ENCODE assay signal across 10 cellular contexts in genomic region chr20:31684153-31685003, GRCh38. TPM values are rescaled to one million over a fixed set of nuclear protein-coding genes. Genes with fewer than 3 reads are reported as not detected.
DNase-seq lines count a peak whose midpoint lies in the region; ATAC-seq, FAIRE-seq and TF ChIP-seq lines count a peak whose summit lies in the region.
"Had no signal": no experiment of that assay in that cellular context is flagged by ENCODE, and none has a peak within 500 bp of the region (broad histone marks: within the 10 kb centered on the region; RNA-seq: fewer than 3 reads in every experiment).

No MANE protein-coding gene starts in this region.

- peak overlapping the region; percentile 40 to 96 (median 91); a peak in 21 of 22 replicates for H3K27ac ChIP-seq in BLaER1 treated with 17β-estradiol and CSF1 and Interleukin-3, amounts not matched to agents 10 nM and 100 nM

- no peak for TF ChIP-seq CTCF in epithelial cell of proximal tubule (conservative IDR thresholded peaks at IDR 0.05; ENCODE audit: low read depth, low read length)

- ATAC-seq in HG03571 (IDR thresholded peaks at IDR 0.05; ENCODE audit: unreplicated experiment) (no peak), HG03521 (IDR thresholded peaks at IDR 0.05; ENCODE audit: unreplicated experiment) (no peak)

- peaks cover 0 to 64% (median 0%) of the 10 kb centered on the region in 11 experiments; a peak in 2 of 22 replicates for H4K20me1 ChIP-seq in BLaER1 treated with 17β-estradiol and CSF1 and Interleukin-3, amounts not matched to agents 10 nM and 100 nM

- H3K36me3 ChIP-seq in BLaER1 treated with 17β-estradiol and CSF1 and Interleukin-3, amounts not matched to agents 10 nM and 100 nM = peaks cover 11 to 49% (median 28%) of the 10 kb centered on the region in 11 experiments; a peak in 18 of 22 replicates

- no peaks in the 10 kb centered on the region for H3K27me3 ChIP-seq in BLaER1 treated with 17β-estradiol and CSF1 and Interleukin-3, amounts not matched to agents 10 nM and 100 nM

- H3K4me3 ChIP-seq in BLaER1 treated with 17β-estradiol and CSF1 and Interleukin-3, amounts not matched to agents 10 nM and 100 nM = peak overlapping the region in 7 of 10 experiments; percentile 22 to 60 (median 46); a peak in 13 of 20 replicates
- H3K4me3 ChIP-seq in epithelial cell of proximal tubule (ENCODE audit: low read depth, low read length) = no peak overlapping the region

- H3K9me3 ChIP-seq in BLaER1 treated with 17β-estradiol and CSF1 and Interleukin-3, amounts not matched to agents 10 nM and 100 nM (replicated peaks in 1 of 11) = no peaks in the 10 kb centered on the region

- H3K9ac ChIP-seq in BLaER1 treated with 17β-estradiol and CSF1 and Interleukin-3, amounts not matched to agents 10 nM and 100 nM = peak overlapping the region; percentile 37 to 89 (median 78); a peak in 20 of 22 replicates

- no peak for DNase-seq in GM19239 (ENCODE audit: insufficient read length, low spot score)
- DNase-seq in NCI-H69 (lab: John Stamatoyannopoulos, UW) = peak; percentile 95
- DNase-seq in epithelial cell of proximal tubule (ENCODE audit: low read depth) = peak; percentile 69
- DNase-seq in DMS 273 treated with DMSO at 0.1 percent for 48 hours (lab: John Stamatoyannopoulos, UW) = no peak
- no peak for DNase-seq in NCI-H1417 treated with DMSO at 0.1 percent for 48 hours (lab: John Stamatoyannopoulos, UW)

- peak overlapping the region; percentile 82 to 99 (median 96) for H3K4me2 ChIP-seq in BLaER1 treated with 17β-estradiol and CSF1 and Interleukin-3, amounts not matched to agents 10 nM and 100 nM

- H3K4me1 ChIP-seq in BLaER1 treated with 17β-estradiol and CSF1 and Interleukin-3, amounts not matched to agents 10 nM and 100 nM = peaks cover 88 to 96% (median 91%) of the 10 kb centered on the region in 10 experiments

- peak; percentile 76 for FAIRE-seq in GM19239 (lab: Jason Lieb, UNC)
- FAIRE-seq: frontal cortex had no signal

RNA-seq across cellular contexts. Expression of gene BCL2L1, which starts 38.3 kb away (rescaled TPM):
- 197 and 209 TPM in 2 replicates for total RNA-seq in epithelial cell of proximal tubule

RNA-seq across cellular contexts. Expression of gene COX4I2, which starts 46.7 kb away (rescaled TPM):
- total RNA-seq in epithelial cell of proximal tubule = not detected in 2 replicates
- total RNA-seq: T-helper 1 cell treated with Interleukin-12 subunit alpha and Interleukin-12 subunit beta and Interleukin-4 antibody, amounts not matched to agents 30 ng/mL and 1 ng/mL, for 36 hours had no signal

RNA-seq across cellular contexts. Expression of gene TPX2, which starts 54.7 kb away (rescaled TPM):
- 126 and 147 TPM in 2 replicates for total RNA-seq in epithelial cell of proximal tubule

Comparison
In these comparisons a context has a peak if more than half of its experiments do, and no peak if none do; other contexts are left out.
1. DNase-seq: peak in NCI-H69 (single experiment) and epithelial cell of proximal tubule (single experiment); none in GM19239 (single experiment), DMS 273 treated with DMSO at 0.1 percent for 48 hours (single experiment) and NCI-H1417 treated with DMSO at 0.1 percent for 48 hours (single experiment).